In genomic region chr1:204361781-204362180, GRCh38 we compare ENCODE assay signal across 22 cellular contexts.
"Had no signal": no experiment of that assay in that cellular context is flagged by ENCODE, and none has a peak within 500 bp of the region (broad histone marks: within the 10 kb centered on the region; RNA-seq: fewer than 3 reads in every experiment).

No MANE protein-coding gene starts in this region.

- H3K36me3 Mint-ChIP-seq: activated CD4-positive, alpha-beta memory T cell treated with anti-CD3 and anti-CD28 coated beads for 36 hours; natural killer cell treated with Interleukin-12 subunit alpha and Interleukin-12 subunit beta and Interleukin-15 and Interleukin-18, amount 100 ng/mL, for 72 hours had no signal

- H3K36me3 ChIP-seq: tibial nerve, vagina had no signal

- H3K4me3 ChIP-seq: body of pancreas, dorsolateral prefrontal cortex, lung, tibial nerve, vagina had no signal

- H3K27ac Mint-ChIP-seq: activated CD4-positive, alpha-beta memory T cell treated with anti-CD3 and anti-CD28 coated beads for 36 hours; activated naive CD4-positive, alpha-beta T cell treated with anti-CD3 and anti-CD28 coated beads for 36 hours; natural killer cell treated with Interleukin-12 subunit alpha and Interleukin-12 subunit beta and Interleukin-15 and Interleukin-18, amount 100 ng/mL, for 72 hours had no signal

- ATAC-seq: body of pancreas, left cardiac atrium had no signal

- H3K4me3 Mint-ChIP-seq: activated CD4-positive, alpha-beta memory T cell treated with anti-CD3 and anti-CD28 coated beads for 36 hours; activated naive CD4-positive, alpha-beta T cell treated with anti-CD3 and anti-CD28 coated beads for 36 hours; natural killer cell treated with Interleukin-12 subunit alpha and Interleukin-12 subunit beta and Interleukin-15 and Interleukin-18, amount 100 ng/mL, for 72 hours; stimulated activated naive CD8-positive, alpha-beta T cell treated with anti-CD3 and anti-CD28 coated beads, Interleukin-15, Interleukin-2, amounts not matched to agents 100 ng/mL and 50 ng/mL, for 24 hours had no signal

- H3K9me3 Mint-ChIP-seq: activated CD4-positive, alpha-beta memory T cell treated with anti-CD3 and anti-CD28 coated beads for 36 hours; activated naive CD4-positive, alpha-beta T cell treated with anti-CD3 and anti-CD28 coated beads for 36 hours; natural killer cell treated with Interleukin-12 subunit alpha and Interleukin-12 subunit beta and Interleukin-15 and Interleukin-18, amount 100 ng/mL, for 72 hours; stimulated activated naive CD8-positive, alpha-beta T cell treated with anti-CD3 and anti-CD28 coated beads, Interleukin-15, Interleukin-2, amounts not matched to agents 100 ng/mL and 50 ng/mL, for 24 hours had no signal

- H3K27me3 ChIP-seq: body of pancreas, dorsolateral prefrontal cortex, vagina had no signal

- H3K27ac ChIP-seq: tibial nerve, VCaP had no signal

- H3K9me3 ChIP-seq: body of pancreas, tibial nerve, vagina had no signal

- DNase-seq: activated CD4-positive, alpha-beta memory T cell treated with anti-CD3 and anti-CD28 coated beads for 36 hours; activated CD4-positive, CD25-positive, alpha-beta regulatory T cell treated with anti-CD3 and anti-CD28 coated beads, Interleukin-2, amount 50 U/mL, for 72 hours; activated naive CD4-positive, alpha-beta T cell treated with anti-CD3 and anti-CD28 coated beads for 36 hours; activated T-cell treated with anti-CD3 and anti-CD28 coated beads for 4 hours; body of pancreas; central memory CD4-positive, alpha-beta T cell; foreskin melanocyte; glutamatergic neuron; hippocampal formation; left cardiac atrium; retina; stimulated activated CD4-positive, alpha-beta T cell treated with anti-CD3 and anti-CD28 coated beads, Interleukin-2, amount 100 ng/mL, for 24 hours; T-helper 2 cell had no signal

- FAIRE-seq: colon, islet of Langerhans had no signal
